ENCODE assay signal across 22 cellular contexts in genomic region chr7:52154382-52154781, GRCh38.
DNase-seq lines count a peak whose midpoint lies in the region; ATAC-seq, FAIRE-seq and TF ChIP-seq lines count a peak whose summit lies in the region.
"Had no signal": no experiment of that assay in that cellular context is flagged by ENCODE, and none has a peak within 500 bp of the region (broad histone marks: within the 10 kb centered on the region; RNA-seq: fewer than 3 reads in every experiment).

No MANE protein-coding gene starts in this region.

- no TSS peak for BruUV-seq in HepG2 (replicated peaks; lab: Mats Ljungman, UMichigan)

- H3K36me3 ChIP-seq in HepG2 (replicated peaks in 1 of 2; ENCODE audit: control insufficient read depth in 1 of 2, insufficient read depth in 2 of 2, low read length in 2 of 2) (no peaks in the 10 kb centered on the region), right lobe of liver (no peaks in the 10 kb centered on the region), upper lobe of right lung (no peaks in the 10 kb centered on the region)
- H3K36me3 ChIP-seq: neutrophil had no signal

- H3K27ac Mint-ChIP-seq in activated CD4-positive, alpha-beta T cell treated with anti-CD3 and anti-CD28 coated beads, Interleukin-2, amount 10 ng/mL, durations not matched to agents 24 days and 14 days: no peak overlapping the region
- H3K27ac Mint-ChIP-seq: activated B cell treated with CpG ODN at 0.5 μM for 24 hours; activated CD8-positive, alpha-beta T cell treated with anti-CD3 and anti-CD28 coated beads, Interleukin-2, amount 10 ng/mL, durations not matched to agents 7 days and 5 days; activated naive CD4-positive, alpha-beta T cell treated with anti-CD3 and anti-CD28 coated beads, Interleukin-2, amount 10 ng/mL, durations not matched to agents 7 days and 5 days; activated T-cell treated with anti-CD3 and anti-CD28 coated beads, Interleukin-2, amount 50 U/mL, for 24 hours; CD8-positive, alpha-beta T cell; T-helper 17 cell had no signal

- no peaks in the 10 kb centered on the region for H3K36me3 Mint-ChIP-seq in activated CD4-positive, alpha-beta T cell treated with anti-CD3 and anti-CD28 coated beads, Interleukin-2, amount 10 ng/mL, durations not matched to agents 24 days and 14 days (ENCODE audit: low read depth)
- H3K36me3 Mint-ChIP-seq: activated naive CD4-positive, alpha-beta T cell treated with anti-CD3 and anti-CD28 coated beads, Interleukin-2, amount 10 ng/mL, durations not matched to agents 7 days and 5 days; CD8-positive, alpha-beta T cell had no signal

- no peak for TF ChIP-seq RAD21 in HepG2 (CRISPR knock-in tag; IDR thresholded peaks at IDR 0.05)

- TF ChIP-seq CTCF in HepG2 (CRISPR knock-in tag; IDR thresholded peaks at IDR 0.05) (no peak), right lobe of liver (IDR thresholded peaks at IDR 0.05) (no peak), epithelial cell of esophagus (IDR thresholded peaks at IDR 0.05; ENCODE audit: insufficient read depth, low read depth, low read length, missing control alignments) (peak; percentile 3), upper lobe of right lung (IDR thresholded peaks at IDR 0.05) (no peak)

- POLR2A ChIA-PET in HepG2 (lab: Yijun Ruan, JAX): no interaction called here

- no peak overlapping the region for H3K27ac ChIP-seq in HepG2 (ENCODE audit: extremely low read length, insufficient read depth, low read length)
- no peak overlapping the region for H3K27ac ChIP-seq in right lobe of liver
- no peak overlapping the region for H3K27ac ChIP-seq in upper lobe of right lung
- H3K27ac ChIP-seq: neutrophil had no signal

- CTCF ChIA-PET in HepG2 (lab: Yijun Ruan, JAX; ENCODE audit: low intra/inter-chr PET ratio, low total read pairs): no interaction called here

- H3K27me3 ChIP-seq in HepG2 (ENCODE audit: control insufficient read depth in 1 of 2, insufficient read depth in 2 of 2, low read length in 2 of 2) (no peaks in the 10 kb centered on the region), right lobe of liver (no peaks in the 10 kb centered on the region), upper lobe of right lung (no peaks in the 10 kb centered on the region)
- H3K27me3 ChIP-seq: neutrophil had no signal

- H4K20me1 ChIP-seq in HepG2 (ENCODE audit: insufficient read depth, low read length): no peaks in the 10 kb centered on the region

- in situ Hi-C loops in HepG2 (cut with HindIII; ENCODE audit: extremely low pct_ligation_motif_present, low pct_unique_long_range_greater_than_20kb): no loop called here

- no peak overlapping the region for H3K4me2 ChIP-seq in HepG2 (ENCODE audit: low read depth, low read length)

- no peaks in the 10 kb centered on the region for H3K27me3 Mint-ChIP-seq in activated CD4-positive, alpha-beta T cell treated with anti-CD3 and anti-CD28 coated beads, Interleukin-2, amount 10 ng/mL, durations not matched to agents 24 days and 14 days
- H3K27me3 Mint-ChIP-seq: activated B cell treated with CpG ODN at 0.5 μM for 24 hours; activated naive CD4-positive, alpha-beta T cell treated with anti-CD3 and anti-CD28 coated beads, Interleukin-2, amount 10 ng/mL, durations not matched to agents 7 days and 5 days; activated T-cell treated with anti-CD3 and anti-CD28 coated beads, Interleukin-2, amount 50 U/mL, for 24 hours; T-helper 17 cell had no signal

- WGBS in HepG2 (ENCODE audit: low lambda C conversion rate): 25% methylated on average over 2 of the region's 2 CpGs
- 53% methylated on average over 2 of the region's 2 CpGs for WGBS in right lobe of liver (ENCODE audit: insufficient coverage, low coverage, low lambda C conversion rate, missing lambda C conversion rate)

- H3K9me3 ChIP-seq in HepG2 (ENCODE audit: low read length): no peaks in the 10 kb centered on the region
- H3K9me3 ChIP-seq in right lobe of liver: no peaks in the 10 kb centered on the region
- no peaks in the 10 kb centered on the region for H3K9me3 ChIP-seq in upper lobe of right lung
- H3K9me3 ChIP-seq: neutrophil had no signal

- H3K4me3 Mint-ChIP-seq in activated CD4-positive, alpha-beta T cell treated with anti-CD3 and anti-CD28 coated beads, Interleukin-2, amount 10 ng/mL, durations not matched to agents 24 days and 14 days: no peak overlapping the region
- H3K4me3 Mint-ChIP-seq: activated B cell treated with CpG ODN at 0.5 μM for 24 hours; activated CD8-positive, alpha-beta T cell treated with anti-CD3 and anti-CD28 coated beads, Interleukin-2, amount 10 ng/mL, durations not matched to agents 7 days and 5 days; activated naive CD4-positive, alpha-beta T cell treated with anti-CD3 and anti-CD28 coated beads, Interleukin-2, amount 10 ng/mL, durations not matched to agents 7 days and 5 days; activated T-cell treated with anti-CD3 and anti-CD28 coated beads, Interleukin-2, amount 50 U/mL, for 24 hours; CD8-positive, alpha-beta T cell; T-helper 17 cell had no signal

- H3K4me3 ChIP-seq in HepG2 (replicated peaks in 1 of 3; ENCODE audit: insufficient read depth in 1 of 3, low read depth in 2 of 3, low read length in 3 of 3): no peak overlapping the region
- no peak overlapping the region for H3K4me3 ChIP-seq in right lobe of liver
- H3K4me3 ChIP-seq in epithelial cell of esophagus (ENCODE audit: low read length): no peak overlapping the region
- no peak overlapping the region for H3K4me3 ChIP-seq in upper lobe of right lung

- H3K4me1 Mint-ChIP-seq in activated CD4-positive, alpha-beta T cell treated with anti-CD3 and anti-CD28 coated beads, Interleukin-2, amount 10 ng/mL, durations not matched to agents 24 days and 14 days: no peaks in the 10 kb centered on the region
- H3K4me1 Mint-ChIP-seq: activated B cell treated with CpG ODN at 0.5 μM for 24 hours; activated naive CD4-positive, alpha-beta T cell treated with anti-CD3 and anti-CD28 coated beads, Interleukin-2, amount 10 ng/mL, durations not matched to agents 7 days and 5 days; T-helper 17 cell had no signal

- no peaks in the 10 kb centered on the region for H3K9me3 Mint-ChIP-seq in activated CD4-positive, alpha-beta T cell treated with anti-CD3 and anti-CD28 coated beads, Interleukin-2, amount 10 ng/mL, durations not matched to agents 24 days and 14 days

- H2AFZ ChIP-seq in HepG2 (ENCODE audit: low read length): no peak overlapping the region

- H3K79me2 ChIP-seq in HepG2 (ENCODE audit: insufficient read depth, low read length): no peaks in the 10 kb centered on the region

- intact Hi-C loops in HepG2 (cut with micrococcal nuclease; ENCODE audit: unreplicated experiment) (no loop called here), right lobe of liver (cut with DNase I) (no loop called here), upper lobe of right lung (cut with DNase I) (no loop called here)
- intact Hi-C loops in activated CD4-positive, alpha-beta T cell treated with anti-CD3 and anti-CD28 coated beads, Interleukin-2, amount 10 ng/mL, durations not matched to agents 24 days and 14 days (cut with micrococcal nuclease): no loop called here

- ATAC-seq in HepG2: peak; percentile 62; the same call in 2 of the 3 replicates
- no peak for ATAC-seq in right lobe of liver
- no peak for ATAC-seq in HG02852 (IDR thresholded peaks at IDR 0.05; ENCODE audit: unreplicated experiment)
- no peak for ATAC-seq in upper lobe of right lung
- ATAC-seq: activated CD8-positive, alpha-beta T cell treated with anti-CD3 and anti-CD28 coated beads, Interleukin-2, amount 10 ng/mL, durations not matched to agents 7 days and 5 days; CD8-positive, alpha-beta T cell; T-helper 17 cell had no signal

- FAIRE-seq in HepG2 (lab: Jason Lieb, UNC): no peak
- FAIRE-seq: astrocyte had no signal

- no peak for TF ChIP-seq EP300 in HepG2 (IDR thresholded peaks at IDR 0.05; ENCODE audit: low read depth in 2 of 2, low read length in 2 of 2)
- no peak for TF ChIP-seq EP300 in HepG2 (CRISPR knock-in tag; IDR thresholded peaks at IDR 0.05; ENCODE audit: borderline replicate concordance)

- TF ChIP-seq POLR2A in HepG2 (IDR thresholded peaks at IDR 0.05; ENCODE audit: insufficient read depth in 1 of 2, low read depth in 2 of 2, low read length in 2 of 2): no peak
- no peak for TF ChIP-seq POLR2A in right lobe of liver (IDR thresholded peaks at IDR 0.05)

- DNase-seq in HepG2 (ENCODE audit: low spot score): no peak
- no peak for DNase-seq in right lobe of liver
- DNase-seq in OCI-M1 (lab: John Stamatoyannopoulos, UW): peak; percentile 0
- DNase-seq in epithelial cell of esophagus (ENCODE audit: low read depth): no peak
- DNase-seq in upper lobe of right lung: no peak
- DNase-seq in activated CD4-positive, alpha-beta T cell treated with anti-CD3 and anti-CD28 coated beads, Interleukin-2, amount 10 ng/mL, durations not matched to agents 24 days and 14 days: no peak
- DNase-seq in hypothalamus (lab: John Stamatoyannopoulos, UW): no peak
- DNase-seq: activated B cell treated with CpG ODN at 0.5 μM for 24 hours; activated CD8-positive, alpha-beta T cell treated with anti-CD3 and anti-CD28 coated beads, Interleukin-2, amount 10 ng/mL, durations not matched to agents 7 days and 5 days; activated naive CD4-positive, alpha-beta T cell treated with anti-CD3 and anti-CD28 coated beads, Interleukin-2, amount 10 ng/mL, durations not matched to agents 7 days and 5 days; activated T-cell treated with anti-CD3 and anti-CD28 coated beads, Interleukin-2, amount 50 U/mL, for 24 hours; CD8-positive, alpha-beta T cell; head of caudate nucleus; KG1; NCI-H1105; NCI-H2081 treated with DMSO at 0.1 percent for 48 hours; NCI-H774; substantia nigra; T-helper 17 cell had no signal

- H3K4me1 ChIP-seq in HepG2 (ENCODE audit: insufficient read depth, low read length) (no peaks in the 10 kb centered on the region), right lobe of liver (no peaks in the 10 kb centered on the region), upper lobe of right lung (no peaks in the 10 kb centered on the region)

- H3K9ac ChIP-seq in HepG2 (ENCODE audit: insufficient read depth, low read depth, low read length): no peak overlapping the region

TF ChIP-seq in HepG2, 621 proteins besides CTCF, POLR2A, EP300 and RAD21 (continues in another document):
- no peak for TF ChIP-seq CBFB (CRISPR knock-in tag; IDR thresholded peaks at IDR 0.05)
- no peak for TF ChIP-seq SIN3A (IDR thresholded peaks at IDR 0.05; ENCODE audit: borderline replicate concordance, low read depth, low read length)
- TF ChIP-seq ZNF17 (CRISPR knock-in tag; IDR thresholded peaks at IDR 0.05): no peak
- TF ChIP-seq NKX3-1 (CRISPR knock-in tag; IDR thresholded peaks at IDR 0.05): no peak
